ENCODE assay signal across 9 cellular contexts in the genomic region with DNA sequence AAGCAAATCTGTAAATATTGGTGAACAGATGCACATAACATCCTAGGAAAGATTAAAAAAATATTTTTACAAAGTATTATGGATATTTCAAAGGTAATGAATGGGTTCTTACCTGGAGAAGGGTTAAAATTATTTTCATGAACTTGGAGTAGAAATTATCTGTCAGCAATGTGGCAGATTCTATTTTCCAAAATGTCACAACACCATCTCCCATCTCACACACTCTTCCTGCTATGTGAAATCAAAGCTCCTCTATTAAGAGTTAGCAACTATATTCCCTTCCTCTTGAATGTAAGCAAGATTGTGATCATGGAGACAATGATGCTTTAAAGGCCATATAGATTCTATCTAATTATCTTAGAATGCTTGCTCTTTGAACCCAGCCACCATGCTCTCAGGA.
"Had no signal": no experiment of that assay in that cellular context is flagged by ENCODE, and none has a peak within 500 bp of the region (broad histone marks: within the 10 kb centered on the region; RNA-seq: fewer than 3 reads in every experiment).

No MANE protein-coding gene starts in this region.

- H3K9me3 ChIP-seq: HAP-1 had no signal

- H3K36me3 ChIP-seq: HAP-1 had no signal

- H3K4me3 ChIP-seq: GM23248, HAP-1 had no signal

- H3K27ac ChIP-seq: GM23248, KMS-11 had no signal

- H3K9ac ChIP-seq: GM23248, KMS-11 had no signal

- H2AFZ ChIP-seq: GM23248 had no signal

- H3K4me2 ChIP-seq: KMS-11 had no signal

- DNase-seq: GM23248, GOT3, H7, HFFc6, IMR-90, KBM-7 had no signal

- ATAC-seq: HCT116 had no signal

- H3K4me3 Mint-ChIP-seq: HFFc6 had no signal

- H3K27ac Mint-ChIP-seq: HFFc6 had no signal
